In genomic region chr7:133611955-133612354, GRCh38 we compare ENCODE assay signal across 28 cellular contexts.
"Had no signal": no experiment of that assay in that cellular context is flagged by ENCODE, and none has a peak within 500 bp of the region (broad histone marks: within the 10 kb centered on the region; RNA-seq: fewer than 3 reads in every experiment).

No MANE protein-coding gene starts in this region.

- H3K4me3 ChIP-seq: ascending aorta, cardiac muscle cell had no signal

- DNase-seq: activated B cell treated with CpG ODN at 0.5 μM for 24 hours; activated CD4-positive, alpha-beta memory T cell treated with anti-CD3 and anti-CD28 coated beads for 36 hours; activated CD4-positive, alpha-beta T cell treated with anti-CD3 and anti-CD28 coated beads for 4 hours; activated CD4-positive, alpha-beta T cell treated with anti-CD3 and anti-CD28 coated beads, Interleukin-2, amount 10 ng/mL, durations not matched to agents 24 days and 14 days; activated CD4-positive, alpha-beta T cell treated with anti-CD3 and anti-CD28 coated beads, Interleukin-2, amount 50 U/mL, for 1 hour; activated CD4-positive, alpha-beta T cell treated with anti-CD3 and anti-CD28 coated beads, Interleukin-2, amount 50 U/mL, for 4 hours; activated CD4-positive, CD25-positive, alpha-beta regulatory T cell treated with anti-CD3 and anti-CD28 coated beads, Interleukin-2, amount 50 U/mL, for 72 hours; activated CD8-positive, alpha-beta memory T cell treated with anti-CD3 and anti-CD28 coated beads, Interleukin-2, amount 10 ng/mL, durations not matched to agents 7 days and 5 days; activated CD8-positive, alpha-beta memory T cell treated with anti-CD3 and anti-CD28 coated beads, Interleukin-2, amount 50 U/mL, for 48 hours; activated CD8-positive, alpha-beta T cell treated with anti-CD3 and anti-CD28 coated beads for 36 hours; activated effector memory CD4-positive, alpha-beta T cell treated with Interleukin-2 at 50 U/mL for 16 hours; activated gamma-delta T cell; activated naive CD4-positive, alpha-beta T cell treated with anti-CD3 and anti-CD28 coated beads, Interleukin-2, amount 10 ng/mL, durations not matched to agents 7 days and 5 days; activated naive CD4-positive, alpha-beta T cell treated with Interleukin-2 at 50 U/mL for 16 hours; activated naive CD8-positive, alpha-beta T cell treated with anti-CD3 and anti-CD28 coated beads, Interleukin-2, amount 10 ng/mL, durations not matched to agents 7 days and 5 days; activated naive CD8-positive, alpha-beta T cell treated with anti-CD3 and anti-CD28 coated beads, Interleukin-2, amount 50 U/mL, for 24 hours; activated T-cell treated with anti-CD3 and anti-CD28 coated beads, Interleukin-2, amount 50 U/mL, for 24 hours; activated T-cell treated with anti-CD3 and anti-CD28 coated beads, Interleukin-2, amount 50 U/mL, for 48 hours; amygdala; anterior cingulate cortex; caudate nucleus; T-helper 1 cell; T-helper 2 cell; T-helper 9 cell had no signal

- ATAC-seq: activated CD8-positive, alpha-beta memory T cell treated with anti-CD3 and anti-CD28 coated beads, Interleukin-2, amount 10 ng/mL, durations not matched to agents 7 days and 5 days; activated CD8-positive, alpha-beta T cell treated with anti-CD3 and anti-CD28 coated beads for 36 hours; activated naive CD8-positive, alpha-beta T cell treated with anti-CD3 and anti-CD28 coated beads, Interleukin-2, amount 50 U/mL, for 24 hours had no signal

- H3K36me3 ChIP-seq: ascending aorta, cardiac muscle cell had no signal

- H3K4me1 ChIP-seq: ascending aorta had no signal

- H3K9me3 ChIP-seq: ascending aorta had no signal

- H3K27ac ChIP-seq: ascending aorta, cardiac muscle cell, VCaP had no signal

- FAIRE-seq: TTC549 had no signal

- H3K27me3 ChIP-seq: ascending aorta, cardiac muscle cell had no signal
